23 cellular contexts compared by ENCODE assay signal in the genomic region with DNA sequence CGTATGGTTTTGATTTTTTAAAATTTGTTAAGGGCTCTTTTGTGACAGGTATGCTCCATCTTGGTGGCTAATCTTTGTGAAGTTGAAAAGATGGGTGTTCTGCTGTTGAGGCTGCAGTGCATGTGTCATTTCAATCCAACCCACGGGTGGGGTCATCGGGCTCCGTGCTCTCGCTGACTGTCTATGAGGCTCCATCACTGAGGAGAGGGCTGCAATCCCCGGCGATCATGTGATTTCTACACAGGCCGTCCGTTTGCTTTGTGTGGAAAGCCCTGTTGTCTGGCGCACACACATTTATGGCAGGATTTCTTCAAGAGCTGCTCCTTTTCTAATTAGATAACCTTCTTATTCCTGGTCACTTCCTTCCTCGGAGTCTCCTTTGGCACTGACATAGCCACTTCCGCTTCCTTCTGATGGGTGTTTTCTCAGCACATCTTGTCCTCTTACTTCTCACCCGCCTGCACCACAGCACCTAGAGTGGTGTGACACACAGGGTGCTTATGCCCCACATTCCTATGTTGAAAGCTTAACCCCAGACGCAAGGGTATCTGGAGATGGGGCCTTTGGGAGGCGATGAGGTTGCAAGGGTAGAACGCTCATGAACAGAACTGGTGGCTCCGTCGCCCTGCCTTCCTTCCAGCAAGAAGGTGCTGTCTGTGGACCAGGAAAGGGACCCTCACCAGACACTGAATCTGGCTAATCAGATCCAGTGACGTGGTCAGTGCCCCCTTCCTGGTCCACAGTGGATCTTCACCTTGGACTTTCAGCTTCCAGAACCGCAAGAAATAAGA.
"Had no signal": no experiment of that assay in that cellular context is flagged by ENCODE, and none has a peak within 500 bp of the region (broad histone marks: within the 10 kb centered on the region; RNA-seq: fewer than 3 reads in every experiment).

No MANE protein-coding gene starts in this region.

- H3K27ac ChIP-seq: cardiac muscle cell, foreskin keratinocyte, skin epidermis, stomach, suprapubic skin, tibial nerve, vagina had no signal

- H3K9me3 ChIP-seq: stomach, suprapubic skin, tibial nerve, vagina had no signal

- H3K4me3 ChIP-seq: cardiac muscle cell, skin epidermis, stomach, suprapubic skin, tibial nerve, vagina had no signal

- H3K27me3 Mint-ChIP-seq: activated CD4-positive, alpha-beta memory T cell treated with anti-CD3 and anti-CD28 coated beads for 36 hours; memory B cell; progenitor cell of endocrine pancreas had no signal

- H3K4me1 Mint-ChIP-seq: memory B cell, nephron had no signal

- H3K4me1 ChIP-seq: foreskin keratinocyte had no signal

- H3K36me3 ChIP-seq: cardiac muscle cell had no signal

- ATAC-seq: foreskin keratinocyte; stimulated activated effector memory CD8-positive, alpha-beta T cell treated with anti-CD3 and anti-CD28 coated beads, Interleukin-12 subunit alpha, Interleukin-12 subunit beta, amount 100 ng/mL, for 72 hours had no signal

- H3K9me3 Mint-ChIP-seq: activated CD4-positive, alpha-beta memory T cell treated with anti-CD3 and anti-CD28 coated beads for 36 hours; memory B cell; nephron; stimulated activated effector memory CD8-positive, alpha-beta T cell treated with anti-CD3 and anti-CD28 coated beads, Interleukin-12 subunit alpha, Interleukin-12 subunit beta, amount 100 ng/mL, for 72 hours had no signal

- DNase-seq: activated CD4-positive, alpha-beta memory T cell treated with anti-CD3 and anti-CD28 coated beads for 36 hours; activated CD4-positive, alpha-beta T cell treated with anti-CD3 and anti-CD28 coated beads for 48 hours; activated naive CD4-positive, alpha-beta T cell treated with Interleukin-2 at 50 U/mL for 16 hours; activated T-cell treated with anti-CD3 and anti-CD28 coated beads, Interleukin-2, amount 50 U/mL, for 48 hours; dermis blood vessel endothelial cell; effector CD8-positive, alpha-beta T cell; erythroblast; foreskin keratinocyte; glutamatergic neuron; hippocampal formation; kidney glomerular epithelial cell; occipital lobe; stimulated activated CD4-positive, alpha-beta T cell treated with anti-CD3 and anti-CD28 coated beads, Interleukin-2, amount 100 ng/mL, for 24 hours; stomach had no signal

- H3K27me3 ChIP-seq: cardiac muscle cell, foreskin keratinocyte, stomach, suprapubic skin, tibial nerve, vagina had no signal

- H3K4me3 Mint-ChIP-seq: activated CD4-positive, alpha-beta memory T cell treated with anti-CD3 and anti-CD28 coated beads for 36 hours; memory B cell; nephron; stimulated activated effector memory CD8-positive, alpha-beta T cell treated with anti-CD3 and anti-CD28 coated beads, Interleukin-12 subunit alpha, Interleukin-12 subunit beta, amount 100 ng/mL, for 72 hours had no signal

- H3K27ac Mint-ChIP-seq: activated CD4-positive, alpha-beta memory T cell treated with anti-CD3 and anti-CD28 coated beads for 36 hours; memory B cell; nephron; progenitor cell of endocrine pancreas; stimulated activated effector memory CD8-positive, alpha-beta T cell treated with anti-CD3 and anti-CD28 coated beads, Interleukin-12 subunit alpha, Interleukin-12 subunit beta, amount 100 ng/mL, for 72 hours had no signal
